ENCODE assay signal across 10 cellular contexts in the genomic region with DNA sequence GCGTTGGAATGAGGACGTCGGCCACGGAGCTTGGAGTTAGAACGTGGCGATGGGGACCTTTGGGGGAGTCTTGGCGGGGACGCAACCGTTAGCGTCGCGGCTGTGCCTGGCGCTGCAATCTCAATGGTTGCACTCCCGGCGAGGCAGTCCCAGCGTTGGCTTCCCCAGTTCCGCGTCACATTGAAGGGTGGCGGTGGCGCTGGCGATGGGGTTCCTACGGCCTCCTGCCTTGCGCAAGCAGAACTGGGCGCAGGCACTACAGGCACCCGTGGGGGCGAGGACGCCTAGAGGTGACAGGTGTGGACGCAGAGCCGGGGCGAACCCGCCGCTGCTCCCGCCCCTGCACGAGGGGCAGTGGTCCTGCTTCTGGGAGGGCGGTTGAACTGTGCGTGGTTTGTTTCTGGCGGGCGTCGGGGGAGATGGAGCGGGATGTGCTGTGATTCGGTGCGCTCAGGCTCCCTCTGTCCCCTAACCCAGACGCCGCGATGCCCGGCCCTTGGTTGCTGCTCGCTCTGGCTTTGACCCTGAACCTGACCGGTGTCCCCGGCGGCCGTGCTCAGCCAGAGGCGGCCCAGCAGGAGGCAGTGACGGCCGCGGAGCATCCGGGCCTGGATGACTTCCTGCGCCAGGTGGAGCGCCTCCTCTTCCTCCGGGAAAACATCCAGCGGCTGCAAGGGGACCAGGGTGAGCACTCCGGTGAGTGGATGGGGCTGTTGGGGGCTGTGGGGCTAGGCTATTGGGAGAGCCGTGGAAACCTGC. TPM values are rescaled to one million over a fixed set of nuclear protein-coding genes. Genes with fewer than 3 reads are reported as not detected.
DNase-seq lines count a peak whose midpoint lies in the region; ATAC-seq and TF ChIP-seq lines count a peak whose summit lies in the region.
"Had no signal": no experiment of that assay in that cellular context is flagged by ENCODE, and none has a peak within 500 bp of the region (broad histone marks: within the 10 kb centered on the region; RNA-seq: fewer than 3 reads in every experiment).

No MANE protein-coding gene starts in this region.

- H3K9me3 Mint-ChIP-seq in central memory CD8-positive, alpha-beta T cell = no peaks in the 10 kb centered on the region

- TF ChIP-seq CTCF in mucosa of descending colon (IDR thresholded peaks at IDR 0.05) = no peak

- H3K36me3 ChIP-seq in mucosa of descending colon (ENCODE audit: low read depth) (no peaks in the 10 kb centered on the region), aorta (ENCODE audit: control insufficient read depth in 1 of 2, insufficient read depth in 2 of 2, low read length in 1 of 2) (no peaks in the 10 kb centered on the region)

- peaks cover 8% of the 10 kb centered on the region for H3K4me1 ChIP-seq in mucosa of descending colon (ENCODE audit: low read depth)
- no peaks in the 10 kb centered on the region for H3K4me1 ChIP-seq in aorta (ENCODE audit: control insufficient read depth in 1 of 2, insufficient read depth in 2 of 2, low read length in 2 of 2)

- H3K27me3 Mint-ChIP-seq in central memory CD8-positive, alpha-beta T cell = peaks cover 82% of the 10 kb centered on the region

- 2% methylated on average over 62 of the region's 62 CpGs for WGBS in aorta, 2 donors

- H3K4me1 Mint-ChIP-seq in central memory CD8-positive, alpha-beta T cell = no peaks in the 10 kb centered on the region

- peak overlapping the region; percentile 53 for H3K4me3 Mint-ChIP-seq in central memory CD8-positive, alpha-beta T cell

- intact Hi-C loops in Right ventricle myocardium superior (cut with DNase I) = no loop called here
- intact Hi-C loops in cardiac septum (cut with DNase I) = no loop called here
- intact Hi-C loops in mucosa of descending colon (cut with DNase I, micrococcal nuclease) = no loop called here
- intact Hi-C loops in aorta (cut with DNase I) = no loop called here

- ATAC-seq in Right ventricle myocardium superior (ENCODE audit: poor library complexity) (peak; percentile 61), mucosa of descending colon (peak; percentile 18), aorta (ENCODE audit: low FRiP score) (no peak), HG03571 (IDR thresholded peaks at IDR 0.05; ENCODE audit: unreplicated experiment) (no peak), HG02798 (IDR thresholded peaks at IDR 0.05; ENCODE audit: poor library complexity, unreplicated experiment) (no peak), GM18873 (IDR thresholded peaks at IDR 0.05; ENCODE audit: low FRiP score, unreplicated experiment) (no peak)
- peak; percentile 14 for ATAC-seq in central memory CD8-positive, alpha-beta T cell (replicated peaks; ENCODE audit: extremely low read depth, poor library complexity, severe bottlenecking)
- ATAC-seq: K562 had no signal

- H3K36me3 Mint-ChIP-seq in central memory CD8-positive, alpha-beta T cell (ENCODE audit: insufficient read depth) = no peaks in the 10 kb centered on the region

- no peaks in the 10 kb centered on the region for H3K9me3 ChIP-seq in mucosa of descending colon
- H3K9me3 ChIP-seq in aorta (ENCODE audit: control insufficient read depth, low read length) = no peaks in the 10 kb centered on the region

- DNase-seq in Right ventricle myocardium superior (peak; percentile 61), cardiac septum (ENCODE audit: low spot score) (no peak), mucosa of descending colon (no peak), aorta (peak; percentile 57 to 79)
- no peak for DNase-seq in central memory CD8-positive, alpha-beta T cell (ENCODE audit: low spot score in 2 of 2)

- no peak overlapping the region for H3K27ac Mint-ChIP-seq in central memory CD8-positive, alpha-beta T cell (ENCODE audit: low read depth)

- H3K27me3 ChIP-seq in aorta (ENCODE audit: control insufficient read depth in 1 of 2, insufficient read depth in 2 of 2, low read length in 1 of 2) = no peaks in the 10 kb centered on the region

- no peak overlapping the region for H3K27ac ChIP-seq in aorta (ENCODE audit: low read depth in 1 of 2, low read length in 2 of 2)

- H3K4me3 ChIP-seq in mucosa of descending colon = no peak overlapping the region
- no peak overlapping the region for H3K4me3 ChIP-seq in aorta (ENCODE audit: low read length in 2 of 2)
- H3K4me3 ChIP-seq: K562 had no signal

RNA-seq across cellular contexts. Expression of a gene that starts 1.0 kb away (rescaled TPM):
- total RNA-seq in Right ventricle myocardium superior = not detected
- total RNA-seq in cardiac septum = not detected
- not detected for total RNA-seq in mucosa of descending colon
- not detected for total RNA-seq in aorta
- polyA plus RNA-seq in aorta = not detected
- total RNA-seq: K562, renal cortical epithelial cell had no signal
- polyA plus RNA-seq: K562 had no signal

Comparison
In these comparisons a context has a peak if more than half of its experiments do, and no peak if none do; other contexts are left out.
1. DNase-seq: peak in Right ventricle myocardium superior (single experiment) and aorta (2 of 2); none in cardiac septum (single experiment), central memory CD8-positive, alpha-beta T cell (0 of 2) and mucosa of descending colon (0 of 3).
2. ATAC-seq: peak in Right ventricle myocardium superior (single experiment), central memory CD8-positive, alpha-beta T cell (single experiment) and mucosa of descending colon (single experiment); none in aorta (single experiment), HG03571 (single experiment), HG02798 (single experiment) and GM18873 (single experiment).